ENCODE assay signal across 21 cellular contexts in the genomic region with DNA sequence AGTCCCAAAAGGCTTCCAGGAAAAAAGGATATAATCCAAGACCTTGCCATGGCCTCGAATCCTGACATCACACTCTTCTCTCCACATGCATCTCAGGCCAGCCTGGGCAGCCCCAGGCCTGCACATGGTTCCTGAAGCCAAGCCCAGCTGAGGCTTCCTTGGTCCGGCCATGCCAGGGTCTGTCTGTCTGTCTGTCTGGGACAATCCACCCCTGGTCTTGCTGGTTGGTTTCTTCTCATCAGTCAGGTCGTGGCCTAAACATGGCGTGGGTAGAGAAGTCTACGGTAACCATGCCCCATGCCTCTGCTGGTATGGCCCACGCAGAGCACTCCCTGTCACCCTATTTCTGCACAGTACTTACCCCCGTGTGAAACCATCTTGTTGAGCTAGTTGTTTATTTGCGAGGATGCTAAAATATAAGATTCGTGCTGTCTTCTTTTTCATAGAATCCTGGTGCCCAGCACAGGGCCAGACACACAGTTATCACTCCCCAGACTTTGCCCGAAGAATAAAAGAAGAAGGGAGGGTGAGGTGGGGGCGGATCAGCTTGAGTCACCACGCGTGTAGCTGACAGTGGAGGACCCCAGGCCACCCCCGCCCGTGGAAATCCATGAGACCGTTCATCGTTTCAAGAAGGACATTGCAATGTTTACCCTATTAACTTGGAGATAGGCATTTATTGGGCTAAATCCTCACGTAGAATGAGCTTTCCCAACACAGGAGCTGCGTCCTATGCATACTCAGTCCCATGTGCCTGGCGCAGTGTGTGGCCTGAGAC.
DNase-seq lines count a peak whose midpoint lies in the region; ATAC-seq lines count a peak whose summit lies in the region.
"Had no signal": no experiment of that assay in that cellular context is flagged by ENCODE, and none has a peak within 500 bp of the region (broad histone marks: within the 10 kb centered on the region; RNA-seq: fewer than 3 reads in every experiment).

No MANE protein-coding gene starts in this region.

- no peaks in the 10 kb centered on the region for H3K27me3 Mint-ChIP-seq in naive B cell
- no peaks in the 10 kb centered on the region for H3K27me3 Mint-ChIP-seq in activated CD4-positive, alpha-beta T cell treated with anti-CD3 and anti-CD28 coated beads for 36 hours

- POLR2A ChIA-PET in activated CD4-positive, alpha-beta T cell treated with anti-CD3 and anti-CD28 coated beads for 36 hours (lab: Charles Lee): no interaction called here

- H3K4me1 Mint-ChIP-seq in naive B cell: peaks cover 34 to 62% (median 47%) of the 10 kb centered on the region in 3 donors
- peaks cover 5% of the 10 kb centered on the region for H3K4me1 Mint-ChIP-seq in activated CD4-positive, alpha-beta T cell treated with anti-CD3 and anti-CD28 coated beads for 36 hours

- H3K27ac Mint-ChIP-seq in naive B cell: peak overlapping the region in 1 of 6 donors; percentile 24
- no peak overlapping the region for H3K27ac Mint-ChIP-seq in activated CD4-positive, alpha-beta T cell treated with anti-CD3 and anti-CD28 coated beads for 36 hours
- H3K27ac Mint-ChIP-seq: T-helper 1 cell treated with Interleukin-12 subunit alpha and Interleukin-12 subunit beta and Interleukin-4 antibody, amounts not matched to agents 30 μg/mL and 1 μg/mL, for 36 hours had no signal

- no peaks in the 10 kb centered on the region for H3K36me3 Mint-ChIP-seq in naive B cell
- no peaks in the 10 kb centered on the region for H3K36me3 Mint-ChIP-seq in activated CD4-positive, alpha-beta T cell treated with anti-CD3 and anti-CD28 coated beads for 36 hours (ENCODE audit: low read depth)

- CTCF ChIA-PET in activated CD4-positive, alpha-beta T cell treated with anti-CD3 and anti-CD28 coated beads for 36 hours (lab: Charles Lee): interaction anchor here (1.5 kb wide), 1 partner anchor 8 kb away, joined by 4 read pairs; no protein-coding TSS in a partner anchor

- H3K4me3 Mint-ChIP-seq in naive B cell: peak overlapping the region in 5 of 8 donors; percentile 35 to 75 (median 49)
- no peak overlapping the region for H3K4me3 Mint-ChIP-seq in activated CD4-positive, alpha-beta T cell treated with anti-CD3 and anti-CD28 coated beads for 36 hours
- H3K4me3 Mint-ChIP-seq: T-helper 1 cell treated with Interleukin-12 subunit alpha and Interleukin-12 subunit beta and Interleukin-4 antibody, amounts not matched to agents 30 μg/mL and 1 μg/mL, for 36 hours had no signal

- peaks cover 0 to 17% (median 0%) of the 10 kb centered on the region in 7 donors for H3K9me3 Mint-ChIP-seq in naive B cell
- H3K9me3 Mint-ChIP-seq in activated CD4-positive, alpha-beta T cell treated with anti-CD3 and anti-CD28 coated beads for 36 hours (ENCODE audit: low read depth): peaks cover 2% of the 10 kb centered on the region
- H3K9me3 Mint-ChIP-seq: T-helper 1 cell treated with Interleukin-12 subunit alpha and Interleukin-12 subunit beta and Interleukin-4 antibody, amounts not matched to agents 30 μg/mL and 1 μg/mL, for 36 hours had no signal

- ATAC-seq in GM18498 (IDR thresholded peaks at IDR 0.05; ENCODE audit: unreplicated experiment) (peak; percentile 3), HG02870 (IDR thresholded peaks at IDR 0.05; ENCODE audit: unreplicated experiment) (peak; percentile 3), naive B cell (ENCODE audit: low read depth in 2 of 2) (no peak)
- no peak for ATAC-seq in activated CD4-positive, alpha-beta T cell treated with anti-CD3 and anti-CD28 coated beads for 36 hours
- ATAC-seq: Panc1 had no signal

- intact Hi-C loops in activated CD4-positive, alpha-beta T cell treated with anti-CD3 and anti-CD28 coated beads for 36 hours (cut with DNase I, micrococcal nuclease): no loop called here

- DNase-seq in naive B cell (no peak), kidney tubule cell (ENCODE audit: low spot score) (no peak), UCSD-AML1 (lab: John Stamatoyannopoulos, UW; ENCODE audit: unreplicated experiment) (no peak), NK-92 (lab: John Stamatoyannopoulos, UW; ENCODE audit: unreplicated experiment) (no peak)
- no peak for DNase-seq in activated CD4-positive, alpha-beta T cell treated with anti-CD3 and anti-CD28 coated beads for 36 hours
- DNase-seq: Calu3, DMS79 treated with DMSO at 0.1 percent for 48 hours, GF-D8, KBM-7, MV-4-11, NCI-H1105, NCI-H1436 treated with DMSO at 0.1 percent for 48 hours, NCI-H187 treated with DMSO at 0.1 percent for 48 hours, NCI-H446, NCI-H524 treated with DMSO at 0.1 percent for 48 hours, NCI-H774, SHP77 treated with DMSO at 0.1 percent for 48 hours had no signal

Comparison
In these comparisons a context has a peak if more than half of its experiments do, and no peak if none do; other contexts are left out.
1. ATAC-seq: peak in GM18498 (single experiment) and HG02870 (single experiment); none in naive B cell (0 of 2) and activated CD4-positive, alpha-beta T cell treated with anti-CD3 and anti-CD28 coated beads for 36 hours (single experiment).